In the genomic region with DNA sequence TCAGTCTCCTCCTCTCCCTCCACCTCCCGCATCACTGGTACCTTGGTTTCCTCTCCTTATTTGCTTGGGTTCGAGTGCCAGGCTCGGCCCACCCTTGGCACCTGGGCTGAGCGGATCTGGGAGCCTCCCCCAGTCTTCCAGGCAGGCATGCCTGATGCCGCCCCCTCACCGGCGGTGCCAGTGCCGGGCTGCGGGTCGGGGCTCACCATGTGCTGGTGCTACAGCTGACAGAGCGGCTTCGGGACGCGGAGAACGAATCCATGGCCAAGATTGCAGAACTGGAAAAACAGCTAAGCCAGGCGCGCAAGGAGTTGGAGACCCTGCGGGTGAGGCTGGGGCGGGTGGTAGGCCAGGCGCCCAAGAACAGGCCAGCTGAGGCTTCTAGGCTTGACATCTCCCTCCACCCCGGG, we compare ENCODE assay signal across 12 cellular contexts. TPM values are rescaled to one million over a fixed set of nuclear protein-coding genes. Genes with fewer than 3 reads are reported as not detected.
A peak's percentile ranks its signal among the peaks of the same experiment; 100 is the strongest.
DNase-seq lines count a peak whose midpoint lies in the region; ATAC-seq, FAIRE-seq and TF ChIP-seq lines count a peak whose summit lies in the region.
"Had no signal": no experiment of that assay in that cellular context is flagged by ENCODE, and none has a peak within 500 bp of the region (broad histone marks: within the 10 kb centered on the region; RNA-seq: fewer than 3 reads in every experiment).

No MANE protein-coding gene starts in this region.

- TF ChIP-seq CTCF in astrocyte of the cerebellum (IDR thresholded peaks at IDR 0.05; ENCODE audit: low read depth, low read length, missing control alignments) (no peak), keratinocyte (optimal IDR thresholded peaks at IDR 0.05 in 1 of 3, IDR thresholded peaks at IDR 0.05 in 1 of 3, conservative IDR thresholded peaks at IDR 0.05 in 1 of 3; ENCODE audit: extremely low read depth in 1 of 3, insufficient read depth in 2 of 3, low read length in 3 of 3) (no peak), smooth muscle cell (IDR thresholded peaks at IDR 0.05; ENCODE audit: borderline replicate concordance, insufficient read depth, poor library complexity, severe bottlenecking) (no peak)

- no peaks in the 10 kb centered on the region for H3K27me3 Mint-ChIP-seq in activated naive CD4-positive, alpha-beta T cell treated with anti-CD3 and anti-CD28 coated beads for 36 hours (ENCODE audit: low read depth)
- H3K27me3 Mint-ChIP-seq in activated naive CD4-positive, alpha-beta T cell treated with anti-CD3 and anti-CD28 coated beads, Interleukin-2, amount 10 ng/mL, durations not matched to agents 7 days and 5 days = no peaks in the 10 kb centered on the region

- peaks cover 46% of the 10 kb centered on the region for H3K36me3 Mint-ChIP-seq in activated naive CD4-positive, alpha-beta T cell treated with anti-CD3 and anti-CD28 coated beads for 36 hours (ENCODE audit: low read depth)
- H3K36me3 Mint-ChIP-seq in activated naive CD4-positive, alpha-beta T cell treated with anti-CD3 and anti-CD28 coated beads, Interleukin-2, amount 10 ng/mL, durations not matched to agents 7 days and 5 days = peaks cover 66% of the 10 kb centered on the region

- DNase-seq in activated naive CD4-positive, alpha-beta T cell treated with anti-CD3 and anti-CD28 coated beads for 36 hours = no peak
- no peak for DNase-seq in activated naive CD4-positive, alpha-beta T cell treated with anti-CD3 and anti-CD28 coated beads, Interleukin-2, amount 10 ng/mL, durations not matched to agents 7 days and 5 days
- DNase-seq in astrocyte of the cerebellum (ENCODE audit: low read depth) (no peak), keratinocyte (ENCODE audit: low read depth, low spot score) (no peak), smooth muscle cell (lab: John Stamatoyannopoulos, UW; ENCODE audit: unreplicated experiment) (no peak), EL (no peak)
- no peak for DNase-seq in stimulated activated CD4-positive, alpha-beta T cell treated with anti-CD3 and anti-CD28 coated beads, Interleukin-2, amount 100 ng/mL, for 24 hours
- DNase-seq: erythroblast, left cardiac atrium had no signal

- H2AFZ ChIP-seq in keratinocyte (ENCODE audit: control insufficient read depth, low read length) = peak overlapping the region; percentile 12
- no peak overlapping the region for H2AFZ ChIP-seq in smooth muscle cell (ENCODE audit: low read depth)

- no peak overlapping the region for H3K4me3 Mint-ChIP-seq in activated naive CD4-positive, alpha-beta T cell treated with anti-CD3 and anti-CD28 coated beads for 36 hours
- H3K4me3 Mint-ChIP-seq in activated naive CD4-positive, alpha-beta T cell treated with anti-CD3 and anti-CD28 coated beads, Interleukin-2, amount 10 ng/mL, durations not matched to agents 7 days and 5 days = no peak overlapping the region

- H3K9me3 Mint-ChIP-seq in activated naive CD4-positive, alpha-beta T cell treated with anti-CD3 and anti-CD28 coated beads for 36 hours = no peaks in the 10 kb centered on the region
- no peaks in the 10 kb centered on the region for H3K9me3 Mint-ChIP-seq in activated naive CD4-positive, alpha-beta T cell treated with anti-CD3 and anti-CD28 coated beads, Interleukin-2, amount 10 ng/mL, durations not matched to agents 7 days and 5 days

- H3K27me3 ChIP-seq in keratinocyte (ENCODE audit: control insufficient read depth, extremely low read depth, insufficient read depth, low read length) (peaks cover 15% of the 10 kb centered on the region), smooth muscle cell (ENCODE audit: low read depth) (peaks cover 30% of the 10 kb centered on the region)

- H3K9me3 ChIP-seq in keratinocyte (ENCODE audit: control insufficient read depth, low read depth, low read length) (no peaks in the 10 kb centered on the region), smooth muscle cell (replicated peaks; ENCODE audit: low read depth) (no peaks in the 10 kb centered on the region)
- H3K9me3 ChIP-seq: SJSA1 had no signal

- H3K9ac ChIP-seq in keratinocyte (ENCODE audit: control insufficient read depth, extremely low read depth, insufficient read depth, low read length) = peak overlapping the region; percentile 15
- H3K9ac ChIP-seq in smooth muscle cell (ENCODE audit: low read depth) = no peak overlapping the region

- no peaks in the 10 kb centered on the region for H3K9me1 ChIP-seq in keratinocyte (ENCODE audit: control insufficient read depth, extremely low read depth, insufficient read depth, low read length)

- in situ Hi-C loops in astrocyte of the cerebellum (cut with HindIII; ENCODE audit: low sequenced_read_pairs) = no loop called here

- no peaks in the 10 kb centered on the region for H3F3A ChIP-seq in smooth muscle cell (ENCODE audit: low read depth)

- H3K27ac ChIP-seq in keratinocyte (ENCODE audit: control insufficient read depth, insufficient read depth, low read length) (no peak overlapping the region), smooth muscle cell (ENCODE audit: low read depth) (no peak overlapping the region)
- H3K27ac ChIP-seq: SJSA1 had no signal

- peak overlapping the region; percentile 50 for H3K27ac Mint-ChIP-seq in activated naive CD4-positive, alpha-beta T cell treated with anti-CD3 and anti-CD28 coated beads for 36 hours
- no peak overlapping the region for H3K27ac Mint-ChIP-seq in activated naive CD4-positive, alpha-beta T cell treated with anti-CD3 and anti-CD28 coated beads, Interleukin-2, amount 10 ng/mL, durations not matched to agents 7 days and 5 days

- dilution Hi-C loops in keratinocyte (cut with MboI; ENCODE audit: extremely low pct_ligation_motif_present, low sequenced_read_pairs) = no loop called here

- H3K79me2 ChIP-seq in keratinocyte (ENCODE audit: control insufficient read depth, insufficient read depth, low read length) = no peaks in the 10 kb centered on the region
- no peaks in the 10 kb centered on the region for H3K79me2 ChIP-seq in smooth muscle cell (ENCODE audit: low read depth)

- H3K36me3 ChIP-seq in keratinocyte (ENCODE audit: control insufficient read depth in 2 of 2, extremely low read depth in 1 of 2, insufficient read depth in 2 of 2, low read length in 2 of 2) = no peaks in the 10 kb centered on the region
- H3K36me3 ChIP-seq in smooth muscle cell (ENCODE audit: low read depth) = no peaks in the 10 kb centered on the region
- H3K36me3 ChIP-seq: SJSA1 had no signal

- intact Hi-C loops in activated naive CD4-positive, alpha-beta T cell treated with anti-CD3 and anti-CD28 coated beads for 36 hours (cut with micrococcal nuclease) = no loop called here

- H3K4me3 ChIP-seq in astrocyte of the cerebellum (ENCODE audit: low read depth, low read length) (peak overlapping the region; percentile 36), keratinocyte (ENCODE audit: control insufficient read depth in 2 of 3, extremely low read depth in 1 of 3, insufficient read depth in 2 of 3, low read depth in 1 of 3, low read length in 3 of 3) (peak overlapping the region; percentile 33 to 62 (median 52)), smooth muscle cell (peak overlapping the region; percentile 48)
- H3K4me3 ChIP-seq: SJSA1 had no signal

- ATAC-seq in HG02981 (IDR thresholded peaks at IDR 0.05; ENCODE audit: unreplicated experiment) = no peak

- H4K20me1 ChIP-seq in keratinocyte (ENCODE audit: control insufficient read depth, extremely low read depth, insufficient read depth, low read length) (no peaks in the 10 kb centered on the region), smooth muscle cell (ENCODE audit: low read depth) (no peaks in the 10 kb centered on the region)

- FAIRE-seq in keratinocyte (lab: Jason Lieb, UNC) = no peak

- H3K4me2 ChIP-seq in keratinocyte (ENCODE audit: control insufficient read depth, extremely low read depth, insufficient read depth, low read depth, low read length) (peak overlapping the region; percentile 80), smooth muscle cell (peak overlapping the region; percentile 83)

- 36% methylated on average over 21 of the region's 21 CpGs for WGBS in smooth muscle cell (ENCODE audit: low lambda C conversion rate)

- H3K4me1 Mint-ChIP-seq in activated naive CD4-positive, alpha-beta T cell treated with anti-CD3 and anti-CD28 coated beads for 36 hours (ENCODE audit: low read depth) = peaks cover 11% of the 10 kb centered on the region
- H3K4me1 Mint-ChIP-seq in activated naive CD4-positive, alpha-beta T cell treated with anti-CD3 and anti-CD28 coated beads, Interleukin-2, amount 10 ng/mL, durations not matched to agents 7 days and 5 days = peaks cover 27% of the 10 kb centered on the region

- CTCF ChIA-PET in activated naive CD4-positive, alpha-beta T cell treated with anti-CD3 and anti-CD28 coated beads for 36 hours (lab: Charles Lee) = interaction anchor here (0.6 to 0.9 kb wide), 2 partner anchors 44 to 96 kb away, joined by 3 read pairs; no protein-coding TSS in a partner anchor
- CTCF ChIA-PET in activated naive CD4-positive, alpha-beta T cell treated with anti-CD3 and anti-CD28 coated beads, Interleukin-2, amount 10 ng/mL, durations not matched to agents 7 days and 5 days (lab: Charles Lee) = interaction anchor here (3.8 kb wide), 1 partner anchor 22 kb away, joined by 21 read pairs; no protein-coding TSS in a partner anchor

- H3K4me1 ChIP-seq in keratinocyte (ENCODE audit: control insufficient read depth, extremely low read depth, insufficient read depth, low read length) (peaks cover 13% of the 10 kb centered on the region), smooth muscle cell (ENCODE audit: low read depth) (peaks cover 8% of the 10 kb centered on the region)
- H3K4me1 ChIP-seq: SJSA1 had no signal

RNA-seq across cellular contexts. Expression of a gene that starts 19.2 kb away (rescaled TPM):
- total RNA-seq in activated naive CD4-positive, alpha-beta T cell treated with anti-CD3 and anti-CD28 coated beads for 36 hours = 100 to 1,000 TPM; 228 to 242 TPM
- polyA plus RNA-seq in keratinocyte (0.46 to 1.1 TPM (median 0.79 TPM) in 3 replicates), smooth muscle cell (0.37 and 1.3 TPM in 2 replicates)
- 3.1 TPM for polyA plus RNA-seq in keratinocyte (2011; ENCODE audit: low read depth)
- 0.66 and 1.1 TPM in 2 replicates for polyA plus RNA-seq in keratinocyte (2011; cell fraction: cytosol; rRNA removed)
- polyA plus RNA-seq in keratinocyte (2011; cell fraction: nucleus; rRNA removed) = 3.3 and 3.5 TPM in 2 replicates
- polyA plus RNA-seq in keratinocyte (2012; ENCODE audit: low replicate concordance) = 1.6 and 2.0 TPM in 2 replicates
- polyA minus RNA-seq in keratinocyte = 0.29 to 2.5 TPM (median 0.36 TPM) in 3 replicates
- polyA minus RNA-seq in keratinocyte (2011; cell fraction: cytosol; rRNA and poly(A)+ RNA removed) = 2.3 TPM
- polyA minus RNA-seq in keratinocyte (2011; cell fraction: nucleus; rRNA and poly(A)+ RNA removed) = 1.1 and 2.9 TPM in 2 replicates
- total RNA-seq in smooth muscle cell = 0.90 TPM in 1 of 2 replicates, not detected in the other
- total RNA-seq: SJSA1 had no signal

RNA-seq across cellular contexts. Expression of a gene that starts 21.0 kb away (rescaled TPM):
- total RNA-seq in activated naive CD4-positive, alpha-beta T cell treated with anti-CD3 and anti-CD28 coated beads for 36 hours = under 1 TPM in 1 of 2 experiments, not detected in 1; 0.12 TPM
- polyA plus RNA-seq in keratinocyte (0.05 TPM in 1 of 3 replicates, not detected in the others), smooth muscle cell (0.27 TPM in 1 of 2 replicates, not detected in the other)
- polyA plus RNA-seq in keratinocyte (2011; ENCODE audit: low read depth) = not detected
- polyA plus RNA-seq in keratinocyte (2011; cell fraction: cytosol; rRNA removed) = not detected in 2 replicates
- polyA plus RNA-seq in keratinocyte (2011; cell fraction: nucleus; rRNA removed) = 0.07 TPM in 1 of 2 replicates, not detected in the other
- polyA plus RNA-seq in keratinocyte (2012; ENCODE audit: low replicate concordance) = not detected in 2 replicates
- not detected in 3 replicates for polyA minus RNA-seq in keratinocyte
- polyA minus RNA-seq in keratinocyte (2011; cell fraction: cytosol; rRNA and poly(A)+ RNA removed) = not detected
- polyA minus RNA-seq in keratinocyte (2011; cell fraction: nucleus; rRNA and poly(A)+ RNA removed) = not detected in 2 replicates
- not detected in 2 replicates for total RNA-seq in smooth muscle cell
- total RNA-seq: left cardiac atrium, NCI-H460, SJSA1 had no signal

Comparison
In these comparisons a context has a peak if more than half of its experiments do, and no peak if none do; other contexts are left out.
1. RNA of a gene that starts 19.2 kb away (total RNA-seq): 228 to 242 TPM in activated naive CD4-positive, alpha-beta T cell treated with anti-CD3 and anti-CD28 coated beads for 36 hours; 0.90 TPM in smooth muscle cell; every median in the first group is over 100 times any median in the second.
2. Peak in every context shown above with its lines, with median percentiles within 50 percentile points of each other: H3K4me3 ChIP-seq.